Comparison of ENCODE assay signal across 18 cellular contexts in the genomic region with DNA sequence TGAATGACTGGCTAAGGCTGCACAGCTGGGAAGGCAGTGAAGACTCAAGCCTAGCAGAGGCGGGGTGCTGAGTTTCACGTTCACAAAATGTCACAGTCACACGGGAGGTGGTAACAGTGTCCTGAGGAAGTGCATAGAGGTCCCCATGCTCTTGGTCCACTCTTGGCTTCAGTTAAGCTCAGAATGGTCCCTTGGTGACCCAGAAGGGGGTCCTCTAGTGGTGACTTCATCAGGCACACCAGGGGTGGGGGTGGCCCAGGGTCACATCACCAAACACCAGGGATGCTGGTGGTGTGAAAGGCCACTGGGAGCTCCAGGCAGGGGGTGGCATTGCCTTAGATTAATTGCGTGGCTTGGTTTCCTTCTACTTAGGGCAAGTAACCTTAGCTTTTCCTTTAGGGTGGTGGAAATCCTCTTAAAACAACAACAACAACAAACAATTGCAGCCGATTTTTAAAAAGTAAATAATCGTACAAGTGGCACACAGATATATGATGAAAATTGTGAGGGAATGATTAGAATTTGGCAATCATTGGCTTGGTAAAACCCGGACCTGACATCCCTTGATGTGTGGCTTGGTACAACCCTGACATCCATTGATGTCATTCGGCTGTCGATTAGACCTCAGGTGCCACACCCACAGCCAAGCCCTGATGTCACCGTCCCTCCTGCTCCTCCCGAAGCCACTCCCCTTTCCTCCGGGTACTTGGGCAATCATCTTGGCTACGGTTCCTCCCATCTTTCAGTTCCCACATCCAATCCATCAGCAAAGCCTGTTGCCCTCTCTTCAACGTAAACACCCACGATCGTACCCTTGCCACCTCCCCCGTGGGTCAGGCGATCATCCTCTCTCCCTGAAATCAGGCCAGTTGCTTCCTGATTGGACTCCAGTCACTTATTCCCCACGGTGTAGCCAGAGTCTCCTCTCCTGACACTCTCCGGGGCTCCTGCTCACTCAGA. TPM values are rescaled to one million over a fixed set of nuclear protein-coding genes. Genes with fewer than 3 reads are reported as not detected.
DNase-seq lines count a peak whose midpoint lies in the region; ATAC-seq, FAIRE-seq and TF ChIP-seq lines count a peak whose summit lies in the region.
"Had no signal": no experiment of that assay in that cellular context is flagged by ENCODE, and none has a peak within 500 bp of the region (broad histone marks: within the 10 kb centered on the region; RNA-seq: fewer than 3 reads in every experiment).

No MANE protein-coding gene starts in this region.

- peaks cover 55% of the 10 kb centered on the region for H3K36me3 ChIP-seq in endodermal cell (ENCODE audit: control insufficient read depth, insufficient read depth, low read length)
- H3K36me3 ChIP-seq in naive thymus-derived CD4-positive, alpha-beta T cell (ENCODE audit: control insufficient read depth in 2 of 3, insufficient read depth in 3 of 3, low read length in 3 of 3) = no peaks in the 10 kb centered on the region

- no peaks in the 10 kb centered on the region for H3K4me1 ChIP-seq in endodermal cell (ENCODE audit: control insufficient read depth, insufficient read depth, low read length)
- H3K4me1 ChIP-seq in naive thymus-derived CD4-positive, alpha-beta T cell (ENCODE audit: control insufficient read depth in 2 of 2, insufficient read depth in 2 of 2, low read length in 2 of 2) = no peaks in the 10 kb centered on the region

- peak; percentile 88 for ATAC-seq in naive thymus-derived CD4-positive, alpha-beta T cell
- ATAC-seq in HG03469 (IDR thresholded peaks at IDR 0.05; ENCODE audit: unreplicated experiment) = no peak

- H3K9ac ChIP-seq in endodermal cell (ENCODE audit: extremely low read depth, low read length, poor library complexity, severe bottlenecking) = no peak overlapping the region
- H3K9ac ChIP-seq: SK-N-SH had no signal

- intact Hi-C loops in naive thymus-derived CD4-positive, alpha-beta T cell (cut with micrococcal nuclease) = no loop called here
- intact Hi-C loops in activated T-helper 2 cell treated with anti-CD3 and anti-CD28 coated beads, Interferon-gamma antibody, Interleukin-2, Interleukin-4, amounts not matched to agents 10 μg/mL and 5 μg/mL and 100 μg/mL, durations not matched to agents 14 hours and 24 hours and 36 hours (cut with micrococcal nuclease) = no loop called here
- intact Hi-C loops in activated naive CD4-positive, alpha-beta T cell treated with anti-CD3 and anti-CD28 coated beads for 36 hours (cut with micrococcal nuclease) = no loop called here

- POLR2A ChIA-PET in naive thymus-derived CD4-positive, alpha-beta T cell (lab: Charles Lee) = no interaction called here

- peaks cover 33% of the 10 kb centered on the region for H3K36me3 Mint-ChIP-seq in endodermal cell (ENCODE audit: low read depth)
- peaks cover 0 to 3% (median 0%) of the 10 kb centered on the region in 5 donors for H3K36me3 Mint-ChIP-seq in naive thymus-derived CD4-positive, alpha-beta T cell
- H3K36me3 Mint-ChIP-seq in activated T-helper 2 cell treated with anti-CD3 and anti-CD28 coated beads, Interferon-gamma antibody, Interleukin-2, Interleukin-4, amounts not matched to agents 10 μg/mL and 5 μg/mL and 100 μg/mL, durations not matched to agents 14 hours and 24 hours and 36 hours (ENCODE audit: low read depth) = no peaks in the 10 kb centered on the region
- no peaks in the 10 kb centered on the region for H3K36me3 Mint-ChIP-seq in activated naive CD4-positive, alpha-beta T cell treated with anti-CD3 and anti-CD28 coated beads for 36 hours (ENCODE audit: low read depth)

- CTCF ChIA-PET in naive thymus-derived CD4-positive, alpha-beta T cell (lab: Charles Lee) = no interaction called here
- CTCF ChIA-PET in activated naive CD4-positive, alpha-beta T cell treated with anti-CD3 and anti-CD28 coated beads for 36 hours (lab: Charles Lee) = no interaction called here

- 88% methylated on average over 12 to 20 of the region's 20 CpGs for WGBS in endodermal cell (ENCODE audit: insufficient coverage in 1 of 2, insufficient read length in 1 of 2), 2 experiments

- H3K9me3 ChIP-seq in endodermal cell (ENCODE audit: control insufficient read depth, low read length) = no peaks in the 10 kb centered on the region
- H3K9me3 ChIP-seq in naive thymus-derived CD4-positive, alpha-beta T cell (ENCODE audit: control insufficient read depth in 2 of 3, low read length in 3 of 3) = no peaks in the 10 kb centered on the region
- H3K9me3 ChIP-seq: SK-N-SH had no signal

- no peaks in the 10 kb centered on the region for H3K27me3 ChIP-seq in endodermal cell (ENCODE audit: control insufficient read depth, insufficient read depth, low read length, poor library complexity, severe bottlenecking)
- H3K27me3 ChIP-seq in naive thymus-derived CD4-positive, alpha-beta T cell (ENCODE audit: control insufficient read depth in 2 of 2, insufficient read depth in 2 of 2, low read length in 2 of 2) = no peaks in the 10 kb centered on the region

- no peak for FAIRE-seq in D721Med (lab: Jason Lieb, UNC)
- FAIRE-seq: GM18507 had no signal

- H3K9me3 Mint-ChIP-seq in endodermal cell = no peaks in the 10 kb centered on the region
- H3K9me3 Mint-ChIP-seq in naive thymus-derived CD4-positive, alpha-beta T cell = peaks cover 0 to 3% (median 0%) of the 10 kb centered on the region in 11 donors
- H3K9me3 Mint-ChIP-seq in activated T-helper 2 cell treated with anti-CD3 and anti-CD28 coated beads, Interferon-gamma antibody, Interleukin-2, Interleukin-4, amounts not matched to agents 10 μg/mL and 5 μg/mL and 100 μg/mL, durations not matched to agents 14 hours and 24 hours and 36 hours = no peaks in the 10 kb centered on the region
- H3K9me3 Mint-ChIP-seq in activated naive CD4-positive, alpha-beta T cell treated with anti-CD3 and anti-CD28 coated beads for 36 hours = no peaks in the 10 kb centered on the region
- H3K9me3 Mint-ChIP-seq: mesothelial cell of epicardium; stimulated activated naive CD8-positive, alpha-beta T cell treated with anti-CD3 and anti-CD28 coated beads, Interleukin-15, Interleukin-2, amounts not matched to agents 100 ng/mL and 50 ng/mL, for 24 hours had no signal

- no peak overlapping the region for H3K4me3 Mint-ChIP-seq in endodermal cell
- H3K4me3 Mint-ChIP-seq in naive thymus-derived CD4-positive, alpha-beta T cell = no peak overlapping the region
- H3K4me3 Mint-ChIP-seq in activated T-helper 2 cell treated with anti-CD3 and anti-CD28 coated beads, Interferon-gamma antibody, Interleukin-2, Interleukin-4, amounts not matched to agents 10 μg/mL and 5 μg/mL and 100 μg/mL, durations not matched to agents 14 hours and 24 hours and 36 hours (ENCODE audit: low read depth) = no peak overlapping the region
- H3K4me3 Mint-ChIP-seq in activated naive CD4-positive, alpha-beta T cell treated with anti-CD3 and anti-CD28 coated beads for 36 hours = no peak overlapping the region
- H3K4me3 Mint-ChIP-seq: B cell; mesothelial cell of epicardium; stimulated activated naive CD8-positive, alpha-beta T cell treated with anti-CD3 and anti-CD28 coated beads, Interleukin-15, Interleukin-2, amounts not matched to agents 100 ng/mL and 50 ng/mL, for 24 hours had no signal

- peak; percentile 33 for DNase-seq in H4 (ENCODE audit: low spot score)
- peak; percentile 30 for DNase-seq in NCI-H69 (lab: John Stamatoyannopoulos, UW)
- DNase-seq in endodermal cell = no peak
- no peak for DNase-seq in naive thymus-derived CD4-positive, alpha-beta T cell
- DNase-seq in activated T-helper 2 cell treated with anti-CD3 and anti-CD28 coated beads, Interferon-gamma antibody, Interleukin-2, Interleukin-4, amounts not matched to agents 10 μg/mL and 5 μg/mL and 100 μg/mL, durations not matched to agents 14 hours and 24 hours and 36 hours (ENCODE audit: low spot score) = no peak
- no peak for DNase-seq in D721Med (ENCODE audit: insufficient read length, low spot score)
- no peak for DNase-seq in activated naive CD4-positive, alpha-beta T cell treated with anti-CD3 and anti-CD28 coated beads for 36 hours
- DNase-seq: activated CD4-positive, CD25-positive, alpha-beta regulatory T cell treated with anti-CD3 and anti-CD28 coated beads, Interleukin-2, amount 50 U/mL, for 72 hours; hippocampal formation; NCI-H510A treated with DMSO at 0.1 percent for 48 hours; posterior cingulate gyrus; SK-N-SH; stimulated activated CD4-positive, alpha-beta T cell treated with anti-CD3 and anti-CD28 coated beads, Interleukin-4, amount 100 ng/mL, for 4 hours had no signal

- no peak overlapping the region for H3K4me3 ChIP-seq in endodermal cell (ENCODE audit: low read length)
- no peak overlapping the region for H3K4me3 ChIP-seq in naive thymus-derived CD4-positive, alpha-beta T cell (ENCODE audit: low read length)

- H3K27ac ChIP-seq in endodermal cell (ENCODE audit: low read depth, low read length) = no peak overlapping the region
- H3K27ac ChIP-seq in naive thymus-derived CD4-positive, alpha-beta T cell (ENCODE audit: low read depth, low read length) = no peak overlapping the region

- H3K27ac Mint-ChIP-seq in endodermal cell = no peak overlapping the region
- no peak overlapping the region for H3K27ac Mint-ChIP-seq in naive thymus-derived CD4-positive, alpha-beta T cell
- no peak overlapping the region for H3K27ac Mint-ChIP-seq in activated T-helper 2 cell treated with anti-CD3 and anti-CD28 coated beads, Interferon-gamma antibody, Interleukin-2, Interleukin-4, amounts not matched to agents 10 μg/mL and 5 μg/mL and 100 μg/mL, durations not matched to agents 14 hours and 24 hours and 36 hours
- no peak overlapping the region for H3K27ac Mint-ChIP-seq in activated naive CD4-positive, alpha-beta T cell treated with anti-CD3 and anti-CD28 coated beads for 36 hours
- H3K27ac Mint-ChIP-seq: B cell; mesothelial cell of epicardium; stimulated activated naive CD8-positive, alpha-beta T cell treated with anti-CD3 and anti-CD28 coated beads, Interleukin-15, Interleukin-2, amounts not matched to agents 100 ng/mL and 50 ng/mL, for 24 hours had no signal

- TF ChIP-seq CTCF in endodermal cell (conservative IDR thresholded peaks at IDR 0.05) (peak; percentile 17), D721Med (IDR thresholded peaks at IDR 0.05; ENCODE audit: insufficient read depth, missing control alignments) (no peak)

- H3K27me3 Mint-ChIP-seq in endodermal cell (ENCODE audit: insufficient read depth) = no peaks in the 10 kb centered on the region
- H3K27me3 Mint-ChIP-seq in naive thymus-derived CD4-positive, alpha-beta T cell = peaks cover 0 to 12% (median 5%) of the 10 kb centered on the region in 5 donors
- H3K27me3 Mint-ChIP-seq in activated T-helper 2 cell treated with anti-CD3 and anti-CD28 coated beads, Interferon-gamma antibody, Interleukin-2, Interleukin-4, amounts not matched to agents 10 μg/mL and 5 μg/mL and 100 μg/mL, durations not matched to agents 14 hours and 24 hours and 36 hours (ENCODE audit: low read depth) = no peaks in the 10 kb centered on the region
- H3K27me3 Mint-ChIP-seq in activated naive CD4-positive, alpha-beta T cell treated with anti-CD3 and anti-CD28 coated beads for 36 hours (ENCODE audit: low read depth) = peaks cover 2% of the 10 kb centered on the region
- H3K27me3 Mint-ChIP-seq: stimulated activated naive CD8-positive, alpha-beta T cell treated with anti-CD3 and anti-CD28 coated beads, Interleukin-15, Interleukin-2, amounts not matched to agents 100 ng/mL and 50 ng/mL, for 24 hours had no signal

- H3K4me1 Mint-ChIP-seq in endodermal cell = no peaks in the 10 kb centered on the region
- peaks cover 0 to 6% (median 0%) of the 10 kb centered on the region in 7 donors for H3K4me1 Mint-ChIP-seq in naive thymus-derived CD4-positive, alpha-beta T cell
- H3K4me1 Mint-ChIP-seq in activated T-helper 2 cell treated with anti-CD3 and anti-CD28 coated beads, Interferon-gamma antibody, Interleukin-2, Interleukin-4, amounts not matched to agents 10 μg/mL and 5 μg/mL and 100 μg/mL, durations not matched to agents 14 hours and 24 hours and 36 hours (ENCODE audit: low read depth) = no peaks in the 10 kb centered on the region
- H3K4me1 Mint-ChIP-seq in activated naive CD4-positive, alpha-beta T cell treated with anti-CD3 and anti-CD28 coated beads for 36 hours (ENCODE audit: low read depth) = no peaks in the 10 kb centered on the region

RNA-seq across cellular contexts. Expression of a gene that starts 44.8 kb away (rescaled TPM):
- 266 and 269 TPM in 2 replicates for total RNA-seq in H4 (2014; rRNA removed; shearing (Covaris generic))
- 100 to 1,000 TPM in 1 of 2 donors, 10 to 100 TPM in 1; 75.7 to 146 TPM for total RNA-seq in endodermal cell
- polyA plus RNA-seq in endodermal cell (2013, experiment 1 of 2) = 55.0 TPM
- polyA plus RNA-seq in endodermal cell (2013, experiment 2 of 2) = 66.7 TPM
- 100 to 1,000 TPM in 1 of 5 experiments, 10 to 100 TPM in 1, 1 to 10 TPM in 1, under 1 TPM in 2; 0.43 to 133 (median 1.5) TPM for total RNA-seq in naive thymus-derived CD4-positive, alpha-beta T cell
- 1 to 10 TPM in 1 of 2 donors, under 1 TPM in 1; 0.60 to 3.6 TPM for polyA plus RNA-seq in naive thymus-derived CD4-positive, alpha-beta T cell
- total RNA-seq in activated T-helper 2 cell treated with anti-CD3 and anti-CD28 coated beads, Interferon-gamma antibody, Interleukin-2, Interleukin-4, amounts not matched to agents 10 μg/mL and 5 μg/mL and 100 μg/mL, durations not matched to agents 14 hours and 24 hours and 36 hours = 0.48 and 1.7 TPM in 2 replicates
- total RNA-seq in activated naive CD4-positive, alpha-beta T cell treated with anti-CD3 and anti-CD28 coated beads for 36 hours = 1 to 10 TPM in 1 of 2 experiments, under 1 TPM in 1; 0.96 to 1.3 TPM

Comparison
In these comparisons a context has a peak if more than half of its experiments do, and no peak if none do; other contexts are left out.
1. DNase-seq: peak in H4 (single experiment) and NCI-H69 (single experiment); none in endodermal cell (single experiment), naive thymus-derived CD4-positive, alpha-beta T cell (0 of 9), activated T-helper 2 cell treated with anti-CD3 and anti-CD28 coated beads, Interferon-gamma antibody, Interleukin-2, Interleukin-4, amounts not matched to agents 10 μg/mL and 5 μg/mL and 100 μg/mL, durations not matched to agents 14 hours and 24 hours and 36 hours (single experiment), D721Med (single experiment) and activated naive CD4-positive, alpha-beta T cell treated with anti-CD3 and anti-CD28 coated beads for 36 hours (single experiment).